12 cellular contexts compared by ENCODE assay signal in genomic region chr4:151807220-151807619, GRCh38. TPM values are rescaled to one million over a fixed set of nuclear protein-coding genes. Genes with fewer than 3 reads are reported as not detected.
DNase-seq lines count a peak whose midpoint lies in the region; ATAC-seq, FAIRE-seq and TF ChIP-seq lines count a peak whose summit lies in the region.
"Had no signal": no experiment of that assay in that cellular context is flagged by ENCODE, and none has a peak within 500 bp of the region (broad histone marks: within the 10 kb centered on the region; RNA-seq: fewer than 3 reads in every experiment).

No MANE protein-coding gene starts in this region.

- no peak for TF ChIP-seq EP300 in esophagus muscularis mucosa (IDR thresholded peaks at IDR 0.05)

- no peak overlapping the region for H3K4me3 Mint-ChIP-seq in activated naive CD8-positive, alpha-beta T cell treated with anti-CD3 and anti-CD28 coated beads for 36 hours

- intact Hi-C loops in esophagus muscularis mucosa (cut with DNase I) (loop anchor here (5.0 kb wide), 1 partner anchor 185 kb away; no protein-coding TSS in a partner anchor), aorta (cut with DNase I) (loop anchor here in 1 of 2 donors (5.0 kb wide), 1 partner anchor 235 kb away; no protein-coding TSS in a partner anchor)

- FAIRE-seq in GM12892 (lab: Jason Lieb, UNC), result no peak

- H3K9me3 ChIP-seq in esophagus muscularis mucosa (no peaks in the 10 kb centered on the region), aorta (ENCODE audit: control insufficient read depth, low read length) (no peaks in the 10 kb centered on the region)

- TF ChIP-seq POLR2A in esophagus muscularis mucosa (IDR thresholded peaks at IDR 0.05; ENCODE audit: low read depth), result no peak
- TF ChIP-seq POLR2A in GM12892 (IDR thresholded peaks at IDR 0.05; ENCODE audit: low read depth, low read length), result no peak

- H4K8ac ChIP-seq in mesendoderm (ENCODE audit: low read depth, low read length), result no peak overlapping the region

- H2BK120ac ChIP-seq in mesendoderm (ENCODE audit: low read depth, low read length), result peak overlapping the region; percentile 49

- no peak for TF ChIP-seq CTCF in esophagus muscularis mucosa (IDR thresholded peaks at IDR 0.05)

- no peak overlapping the region for H3K4me3 ChIP-seq in esophagus muscularis mucosa
- H3K4me3 ChIP-seq in mesendoderm (ENCODE audit: low read length), result no peak overlapping the region
- no peak overlapping the region for H3K4me3 ChIP-seq in aorta (ENCODE audit: low read length in 2 of 2)

- no peak overlapping the region for H2BK5ac ChIP-seq in mesendoderm (ENCODE audit: low read length)

- H3K4me1 Mint-ChIP-seq in activated naive CD8-positive, alpha-beta T cell treated with anti-CD3 and anti-CD28 coated beads for 36 hours, result no peaks in the 10 kb centered on the region

- H2BK15ac ChIP-seq in mesendoderm (replicated peaks; ENCODE audit: low read depth), result no peak overlapping the region

- 67% methylated on average over 7 of the region's 7 CpGs for WGBS in esophagus muscularis mucosa
- WGBS in mesendoderm (ENCODE audit: extremely low coverage, insufficient coverage, low lambda C conversion rate), result no CpG with 5 or more reads among the region's 7 CpGs
- WGBS in aorta, 2 donors, result 36 to 46% methylated on average over 7 of the region's 7 CpGs

- H3K27me3 ChIP-seq in esophagus muscularis mucosa (no peaks in the 10 kb centered on the region), mesendoderm (ENCODE audit: insufficient read depth, low read length, poor library complexity) (no peaks in the 10 kb centered on the region), aorta (ENCODE audit: control insufficient read depth in 1 of 2, insufficient read depth in 2 of 2, low read length in 1 of 2) (no peaks in the 10 kb centered on the region)

- H3K56ac ChIP-seq in mesendoderm (ENCODE audit: low read length), result peak overlapping the region; percentile 34

- no peak overlapping the region for H3K4me2 ChIP-seq in mesendoderm (ENCODE audit: low read length)

- peak overlapping the region; percentile 58 for H2AK5ac ChIP-seq in mesendoderm (ENCODE audit: low read length)

- H3K9ac ChIP-seq in mesendoderm (ENCODE audit: low read length), result no peak overlapping the region

- no peaks in the 10 kb centered on the region for H3K9me3 Mint-ChIP-seq in activated naive CD8-positive, alpha-beta T cell treated with anti-CD3 and anti-CD28 coated beads for 36 hours

- no peaks in the 10 kb centered on the region for H3K36me3 Mint-ChIP-seq in activated naive CD8-positive, alpha-beta T cell treated with anti-CD3 and anti-CD28 coated beads for 36 hours

- H4K5ac ChIP-seq in mesendoderm (ENCODE audit: low read length), result no peak overlapping the region

- peak overlapping the region; percentile 77 for H3K18ac ChIP-seq in mesendoderm (ENCODE audit: low read length)

- H3K27ac ChIP-seq in esophagus muscularis mucosa (replicated peaks in 1 of 4), result peak overlapping the region in 3 of 4 donors; percentile 10 to 72 (median 59)
- H3K27ac ChIP-seq in mesendoderm (ENCODE audit: low read depth, low read length), result no peak overlapping the region
- peak overlapping the region; percentile 10 to 60 for H3K27ac ChIP-seq in aorta (ENCODE audit: low read depth in 1 of 2, low read length in 2 of 2)

- H3K36me3 ChIP-seq in esophagus muscularis mucosa (no peaks in the 10 kb centered on the region), mesendoderm (ENCODE audit: control insufficient read depth, insufficient read depth, low read length) (no peaks in the 10 kb centered on the region), aorta (ENCODE audit: control insufficient read depth in 1 of 2, insufficient read depth in 2 of 2, low read length in 1 of 2) (no peaks in the 10 kb centered on the region)

- no peak overlapping the region for H3K27ac Mint-ChIP-seq in activated naive CD8-positive, alpha-beta T cell treated with anti-CD3 and anti-CD28 coated beads for 36 hours

- no peaks in the 10 kb centered on the region for H3K79me1 ChIP-seq in mesendoderm (ENCODE audit: low read length)

- H3K4me1 ChIP-seq in esophagus muscularis mucosa, result peaks cover 13 to 19% (median 17%) of the 10 kb centered on the region in 4 donors
- H3K4me1 ChIP-seq in mesendoderm (ENCODE audit: control insufficient read depth, low read depth, low read length), result peaks cover 5% of the 10 kb centered on the region
- H3K4me1 ChIP-seq in aorta (ENCODE audit: control insufficient read depth in 1 of 2, insufficient read depth in 2 of 2, low read length in 2 of 2), result no peaks in the 10 kb centered on the region

- no peak for ATAC-seq in aorta (ENCODE audit: low FRiP score)

- H3K27me3 Mint-ChIP-seq in activated naive CD8-positive, alpha-beta T cell treated with anti-CD3 and anti-CD28 coated beads for 36 hours, result no peaks in the 10 kb centered on the region

- peak; percentile 1 for DNase-seq in NCI-H82 (lab: John Stamatoyannopoulos, UW)
- DNase-seq in NCI-H82 treated with DMSO at 0.1 percent for 48 hours (lab: John Stamatoyannopoulos, UW; ENCODE audit: unreplicated experiment), result no peak
- no peak for DNase-seq in esophagus muscularis mucosa (ENCODE audit: extremely low spot score)
- no peak for DNase-seq in mesendoderm
- DNase-seq in aorta, result no peak
- no peak for DNase-seq in activated naive CD8-positive, alpha-beta T cell treated with anti-CD3 and anti-CD28 coated beads for 36 hours
- no peak for DNase-seq in NCI-H510A (lab: John Stamatoyannopoulos, UW)
- no peak for DNase-seq in GM12892 (ENCODE audit: insufficient read length)
- DNase-seq: activated CD4-positive, alpha-beta T cell treated with anti-CD3 and anti-CD28 coated beads for 1 hour; activated T-cell treated with anti-CD3 and anti-CD28 coated beads for 4 hours; Karpas-422; NCI-H187 treated with DMSO at 0.1 percent for 48 hours had no signal

- no peak overlapping the region for H3K23ac ChIP-seq in mesendoderm (ENCODE audit: low read length)

- H3K79me2 ChIP-seq in mesendoderm (ENCODE audit: control insufficient read depth, insufficient read depth, low read length), result no peaks in the 10 kb centered on the region

- no peak overlapping the region for H3K4ac ChIP-seq in mesendoderm (ENCODE audit: low read depth, low read length)

RNA-seq across cellular contexts. Expression of gene GATB, which starts 46.4 kb away (rescaled TPM):
- total RNA-seq in esophagus muscularis mucosa (10 to 100 TPM; 12.4 to 19.9 (median 16.4) TPM), aorta (1 to 10 TPM; 5.2 to 9.1 TPM)
- 9.5 TPM for polyA plus RNA-seq in mesendoderm (2013, experiment 1 of 2)
- 10.1 TPM for polyA plus RNA-seq in mesendoderm (2013, experiment 2 of 2)
- polyA plus RNA-seq in aorta, result 10 to 100 TPM in 1 of 2 donors, 1 to 10 TPM in 1; 7.4 to 13.0 TPM
- 10 to 100 TPM; 28.4 to 29.4 TPM for total RNA-seq in activated naive CD8-positive, alpha-beta T cell treated with anti-CD3 and anti-CD28 coated beads for 36 hours
- polyA plus RNA-seq in GM12892 (2012; ENCODE audit: missing spikeins), result 20.6 TPM
